Comparison of ENCODE assay signal across 23 cellular contexts in genomic region chr22:27911329-27911728, GRCh38.
"Had no signal": no experiment of that assay in that cellular context is flagged by ENCODE, and none has a peak within 500 bp of the region (broad histone marks: within the 10 kb centered on the region; RNA-seq: fewer than 3 reads in every experiment).

No MANE protein-coding gene starts in this region.

- H3K36me3 ChIP-seq: uterus had no signal

- H3K4me1 ChIP-seq: neural progenitor cell had no signal

- ATAC-seq: activated CD4-positive, alpha-beta T cell treated with anti-CD3 and anti-CD28 coated beads for 36 hours; activated naive CD8-positive, alpha-beta T cell treated with anti-CD3 and anti-CD28 coated beads, Interleukin-2, amount 50 U/mL, for 24 hours; gastrocnemius medialis; left lung; naive thymus-derived CD8-positive, alpha-beta T cell; stimulated activated naive B cell treated with anti-CD40 and anti-IgM and Interleukin-4, amounts not matched to agents 10 μg/mL and 1 μg/mL and 100 μg/mL, for 72 hours; WTC11 had no signal

- H3K4me2 ChIP-seq: neural progenitor cell, smooth muscle cell had no signal

- H3K4me3 ChIP-seq: esophagus muscularis mucosa, gastrocnemius medialis, left lung, neural progenitor cell, sigmoid colon, smooth muscle cell, uterus had no signal

- H3K27me3 ChIP-seq: esophagus muscularis mucosa, gastrocnemius medialis, left lung, neural progenitor cell, sigmoid colon, uterus had no signal

- H3K27ac ChIP-seq: esophagus muscularis mucosa, gastrocnemius medialis, left lung, neural progenitor cell, uterus had no signal

- H2AFZ ChIP-seq: neural progenitor cell had no signal

- DNase-seq: activated CD4-positive, alpha-beta T cell treated with anti-CD3 and anti-CD28 coated beads for 36 hours; activated CD4-positive, alpha-beta T cell treated with anti-CD3 and anti-CD28 coated beads, Interleukin-2, amount 50 U/mL, for 48 hours; activated CD8-positive, alpha-beta memory T cell treated with anti-CD3 and anti-CD28 coated beads, Interleukin-2, amount 50 U/mL, for 48 hours; activated effector memory CD4-positive, alpha-beta T cell treated with anti-CD3 and anti-CD28 coated beads, Interleukin-2, amount 50 U/mL, for 16 hours; activated naive CD4-positive, alpha-beta T cell treated with anti-CD3 and anti-CD28 coated beads, Interleukin-2, amount 50 U/mL, for 16 hours; activated naive CD8-positive, alpha-beta T cell treated with anti-CD3 and anti-CD28 coated beads, Interleukin-2, amount 50 U/mL, for 24 hours; activated T-cell treated with anti-CD3 and anti-CD28 coated beads, Interleukin-2, amount 50 U/mL, for 48 hours; effector memory CD4-positive, alpha-beta T cell; gastrocnemius medialis; hippocampal formation; kidney glomerular epithelial cell; left lung; naive thymus-derived CD8-positive, alpha-beta T cell; posterior cingulate gyrus; sigmoid colon; stimulated activated CD4-positive, alpha-beta T cell treated with anti-CD3 and anti-CD28 coated beads, Interleukin-15, amount 100 ng/mL, for 24 hours; stimulated activated naive B cell treated with anti-CD40 and anti-IgM and Interleukin-4, amounts not matched to agents 10 μg/mL and 1 μg/mL and 100 μg/mL, for 72 hours; trophoblast cell; uterus had no signal

- H3K9ac ChIP-seq: neural progenitor cell had no signal

- H3K9me3 ChIP-seq: esophagus muscularis mucosa, gastrocnemius medialis, left lung, sigmoid colon, uterus had no signal
